ENCODE assay signal across 20 cellular contexts in the genomic region with DNA sequence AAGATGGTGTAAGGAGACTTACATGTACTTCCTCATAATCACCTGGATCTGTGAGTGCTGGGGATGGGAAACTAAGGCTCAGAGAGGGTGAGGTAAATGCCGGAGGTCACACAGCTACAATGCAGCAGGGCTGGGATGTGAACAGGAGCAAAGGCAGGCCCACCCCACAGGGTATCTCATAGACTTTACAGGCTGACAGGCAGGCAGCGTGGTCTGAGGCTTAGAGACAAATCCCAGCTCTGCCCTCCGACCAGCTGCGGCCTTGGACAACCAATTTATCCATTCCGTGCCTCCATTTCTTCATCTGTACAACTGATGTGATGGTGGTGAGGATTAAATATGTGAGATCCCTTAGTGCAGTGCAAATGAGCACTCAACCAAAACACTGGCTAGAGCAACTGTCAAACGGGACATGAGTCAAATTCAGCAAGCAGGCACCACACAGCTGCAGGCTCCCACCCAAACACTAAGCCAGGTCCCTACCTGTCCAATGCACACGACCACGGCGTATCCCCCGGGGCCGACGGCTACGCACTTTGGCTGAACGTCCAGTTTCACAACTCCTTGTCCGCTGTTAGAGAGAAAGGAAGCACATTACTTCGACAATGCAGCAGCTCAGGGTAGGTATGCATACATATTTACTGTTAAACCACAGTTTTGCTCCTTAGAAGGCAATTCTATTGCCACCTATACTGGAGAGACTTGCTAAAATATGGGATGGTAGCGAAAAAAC. TPM values are rescaled to one million over a fixed set of nuclear protein-coding genes. Genes with fewer than 3 reads are reported as not detected.
DNase-seq lines count a peak whose midpoint lies in the region; ATAC-seq, FAIRE-seq and TF ChIP-seq lines count a peak whose summit lies in the region.
"Had no signal": no experiment of that assay in that cellular context is flagged by ENCODE, and none has a peak within 500 bp of the region (broad histone marks: within the 10 kb centered on the region; RNA-seq: fewer than 3 reads in every experiment).

No MANE protein-coding gene starts in this region.

- H3K27me3 ChIP-seq in HepG2 (ENCODE audit: control insufficient read depth in 1 of 2, insufficient read depth in 2 of 2, low read length in 2 of 2), result no peaks in the 10 kb centered on the region
- H3K27me3 ChIP-seq: adrenal gland, heart left ventricle, testis had no signal

- H3K36me3 Mint-ChIP-seq in activated naive CD4-positive, alpha-beta T cell treated with anti-CD3 and anti-CD28 coated beads for 36 hours (ENCODE audit: low read depth), result peaks cover 24% of the 10 kb centered on the region
- H3K36me3 Mint-ChIP-seq in stimulated activated effector memory CD8-positive, alpha-beta T cell treated with anti-CD3 and anti-CD28 coated beads, Interleukin-12 subunit alpha, Interleukin-12 subunit beta, amount 100 ng/mL, for 72 hours, result peaks cover 100% of the 10 kb centered on the region

- intact Hi-C loops in activated naive CD4-positive, alpha-beta T cell treated with anti-CD3 and anti-CD28 coated beads for 36 hours (cut with micrococcal nuclease), result no loop called here
- intact Hi-C loops in HepG2 (cut with micrococcal nuclease; ENCODE audit: unreplicated experiment), result no loop called here

- peak overlapping the region; percentile 48 for H3K27ac Mint-ChIP-seq in activated naive CD4-positive, alpha-beta T cell treated with anti-CD3 and anti-CD28 coated beads for 36 hours
- H3K27ac Mint-ChIP-seq in stimulated activated effector memory CD8-positive, alpha-beta T cell treated with anti-CD3 and anti-CD28 coated beads, Interleukin-12 subunit alpha, Interleukin-12 subunit beta, amount 100 ng/mL, for 72 hours, result peak overlapping the region; percentile 75
- H3K27ac Mint-ChIP-seq: T-helper 2 cell treated with Interferon-gamma antibody and Interleukin-4, amounts not matched to agents 5 μg/mL and 100 μg/mL, for 36 hours had no signal

- no peak for TF ChIP-seq RAD21 in HepG2 (CRISPR knock-in tag; IDR thresholded peaks at IDR 0.05)

- H3K4me1 ChIP-seq in HepG2 (ENCODE audit: insufficient read depth, low read length), result no peaks in the 10 kb centered on the region
- H3K4me1 ChIP-seq: adrenal gland had no signal

- peak overlapping the region; percentile 18 for H3K27ac ChIP-seq in VCaP
- no peak overlapping the region for H3K27ac ChIP-seq in HepG2 (ENCODE audit: extremely low read length, insufficient read depth, low read length)
- H3K27ac ChIP-seq: adrenal gland, testis had no signal

- H3K4me3 Mint-ChIP-seq in activated naive CD4-positive, alpha-beta T cell treated with anti-CD3 and anti-CD28 coated beads for 36 hours, result no peak overlapping the region
- H3K4me3 Mint-ChIP-seq in stimulated activated effector memory CD8-positive, alpha-beta T cell treated with anti-CD3 and anti-CD28 coated beads, Interleukin-12 subunit alpha, Interleukin-12 subunit beta, amount 100 ng/mL, for 72 hours, result no peak overlapping the region
- H3K4me3 Mint-ChIP-seq: effector memory CD8-positive, alpha-beta T cell; T-helper 2 cell treated with Interferon-gamma antibody and Interleukin-4, amounts not matched to agents 5 μg/mL and 100 μg/mL, for 36 hours had no signal

- no peaks in the 10 kb centered on the region for H3K27me3 Mint-ChIP-seq in activated naive CD4-positive, alpha-beta T cell treated with anti-CD3 and anti-CD28 coated beads for 36 hours (ENCODE audit: low read depth)
- H3K27me3 Mint-ChIP-seq: effector memory CD8-positive, alpha-beta T cell had no signal

- 98% methylated on average over 17 of the region's 17 CpGs for WGBS in HepG2 (ENCODE audit: low lambda C conversion rate)

- peaks cover 66 to 96% of the 10 kb centered on the region in 2 experiments; a peak in 4 of 5 replicates for H3K36me3 ChIP-seq in HepG2 (replicated peaks in 1 of 2; ENCODE audit: control insufficient read depth in 1 of 2, insufficient read depth in 2 of 2, low read length in 2 of 2)

- TSS peak; percentile 18 for BruUV-seq in HepG2 (replicated peaks; lab: Mats Ljungman, UMichigan)

- TF ChIP-seq EP300 in HepG2 (IDR thresholded peaks at IDR 0.05; ENCODE audit: low read depth in 2 of 2, low read length in 2 of 2) (no peak), HepG2 (CRISPR knock-in tag; IDR thresholded peaks at IDR 0.05; ENCODE audit: borderline replicate concordance) (no peak)

- CTCF ChIA-PET in activated naive CD4-positive, alpha-beta T cell treated with anti-CD3 and anti-CD28 coated beads for 36 hours (lab: Charles Lee), result interaction anchor here (1.9 kb wide), 1 partner anchor 9 kb away, joined by 4 read pairs; no protein-coding TSS in a partner anchor
- CTCF ChIA-PET in HepG2 (lab: Yijun Ruan, JAX; ENCODE audit: low intra/inter-chr PET ratio, low total read pairs), result no interaction called here

- no peak overlapping the region for H2AFZ ChIP-seq in HepG2 (ENCODE audit: low read length)

- no peaks in the 10 kb centered on the region for H3K9me3 Mint-ChIP-seq in activated naive CD4-positive, alpha-beta T cell treated with anti-CD3 and anti-CD28 coated beads for 36 hours
- H3K9me3 Mint-ChIP-seq in stimulated activated effector memory CD8-positive, alpha-beta T cell treated with anti-CD3 and anti-CD28 coated beads, Interleukin-12 subunit alpha, Interleukin-12 subunit beta, amount 100 ng/mL, for 72 hours, result no peaks in the 10 kb centered on the region
- H3K9me3 Mint-ChIP-seq: effector memory CD8-positive, alpha-beta T cell; T-helper 2 cell treated with Interferon-gamma antibody and Interleukin-4, amounts not matched to agents 5 μg/mL and 100 μg/mL, for 36 hours had no signal

- DNase-seq in activated naive CD4-positive, alpha-beta T cell treated with anti-CD3 and anti-CD28 coated beads for 36 hours, result no peak
- DNase-seq in activated naive CD4-positive, alpha-beta T cell treated with Interleukin-2 at 50 U/mL for 16 hours, result no peak
- no peak for DNase-seq in HepG2 (ENCODE audit: low spot score)
- DNase-seq in stimulated activated effector memory CD8-positive, alpha-beta T cell treated with anti-CD3 and anti-CD28 coated beads, Interleukin-12 subunit alpha, Interleukin-12 subunit beta, amount 100 ng/mL, for 72 hours (ENCODE audit: low spot score in 2 of 2), result no peak
- DNase-seq in SHP77 (lab: John Stamatoyannopoulos, UW), result no peak
- no peak for DNase-seq in NCI-H2171 (lab: John Stamatoyannopoulos, UW)
- DNase-seq in NK-92 treated with Interleukin-12 subunit alpha and Interleukin-12 subunit beta, amount 100 ng/mL, for 24 hours (lab: John Stamatoyannopoulos, UW), result no peak
- DNase-seq: activated CD4-positive, alpha-beta T cell treated with anti-CD3 and anti-CD28 coated beads for 4 hours; central memory CD4-positive, alpha-beta T cell; effector memory CD8-positive, alpha-beta T cell; NCI-H345; occipital lobe; SHP77 treated with DMSO at 0.1 percent for 48 hours; stimulated activated CD4-positive, alpha-beta T cell treated with anti-CD3 and anti-CD28 coated beads, Interleukin-2, amount 100 ng/mL, for 48 hours had no signal

- H3K79me2 ChIP-seq in HepG2 (ENCODE audit: insufficient read depth, low read length), result no peaks in the 10 kb centered on the region

- H4K20me1 ChIP-seq in HepG2 (ENCODE audit: insufficient read depth, low read length), result peaks cover 3% of the 10 kb centered on the region; the same call in 1 of the 2 replicates

- no peak overlapping the region for H3K4me2 ChIP-seq in HepG2 (ENCODE audit: low read depth, low read length)

- ATAC-seq in HepG2, result no peak
- no peak for ATAC-seq in stimulated activated effector memory CD8-positive, alpha-beta T cell treated with anti-CD3 and anti-CD28 coated beads, Interleukin-12 subunit alpha, Interleukin-12 subunit beta, amount 100 ng/mL, for 72 hours
- ATAC-seq: effector memory CD8-positive, alpha-beta T cell had no signal

- H3K9ac ChIP-seq in HepG2 (ENCODE audit: insufficient read depth, low read depth, low read length), result no peak overlapping the region

- POLR2A ChIA-PET in HepG2 (lab: Yijun Ruan, JAX), result no interaction called here

- no peaks in the 10 kb centered on the region for H3K9me3 ChIP-seq in HepG2 (ENCODE audit: low read length)
- H3K9me3 ChIP-seq: adrenal gland, heart left ventricle, testis had no signal

- no peak for TF ChIP-seq POLR2A in HepG2 (IDR thresholded peaks at IDR 0.05; ENCODE audit: insufficient read depth in 1 of 2, low read depth in 2 of 2, low read length in 2 of 2)

- FAIRE-seq in HepG2 (lab: Jason Lieb, UNC), result no peak
- FAIRE-seq: islet of Langerhans had no signal

- no peak for TF ChIP-seq CTCF in VCaP (conservative IDR thresholded peaks at IDR 0.05)
- TF ChIP-seq CTCF in HepG2 (CRISPR knock-in tag; IDR thresholded peaks at IDR 0.05), result no peak

- in situ Hi-C loops in HepG2 (cut with HindIII; ENCODE audit: extremely low pct_ligation_motif_present, low pct_unique_long_range_greater_than_20kb), result no loop called here

- no peaks in the 10 kb centered on the region for H3K4me1 Mint-ChIP-seq in activated naive CD4-positive, alpha-beta T cell treated with anti-CD3 and anti-CD28 coated beads for 36 hours (ENCODE audit: low read depth)
- peaks cover 2% of the 10 kb centered on the region for H3K4me1 Mint-ChIP-seq in stimulated activated effector memory CD8-positive, alpha-beta T cell treated with anti-CD3 and anti-CD28 coated beads, Interleukin-12 subunit alpha, Interleukin-12 subunit beta, amount 100 ng/mL, for 72 hours

- no peak overlapping the region for H3K4me3 ChIP-seq in HepG2 (replicated peaks in 1 of 3; ENCODE audit: insufficient read depth in 1 of 3, low read depth in 2 of 3, low read length in 3 of 3)
- H3K4me3 ChIP-seq: adrenal gland, heart left ventricle, testis had no signal

RNA-seq across cellular contexts. Expression of a gene that starts 35.6 kb away (rescaled TPM):
- total RNA-seq in activated naive CD4-positive, alpha-beta T cell treated with anti-CD3 and anti-CD28 coated beads for 36 hours, result 100 to 1,000 TPM; 271 to 295 TPM
- total RNA-seq in HepG2 (2016; rRNA removed; fragmentation: Illumina TruSeq; extraction: Trizol), result 106 and 120 TPM in 2 replicates
- 50.7 and 51.7 TPM in 2 replicates for total RNA-seq in HepG2 (2016; cell fraction: cytosol; rRNA removed; fragmentation: Illumina TruSeq; extraction: Trizol; ENCODE audit: low read depth)
- 98.1 and 109 TPM in 2 replicates for total RNA-seq in HepG2 (2016; cell fraction: insoluble cytoplasmic fraction; rRNA removed; fragmentation: Illumina TruSeq; extraction: Trizol)
- 54.9 and 56.0 TPM in 2 replicates for total RNA-seq in HepG2 (2016; cell fraction: membrane; rRNA removed; fragmentation: Illumina TruSeq; extraction: Trizol)
- total RNA-seq in HepG2 (2016; cell fraction: nucleus; rRNA removed; fragmentation: Illumina TruSeq; extraction: Trizol), result 57.3 and 65.4 TPM in 2 replicates
- polyA plus RNA-seq in HepG2 (2011; rRNA removed), result 198 and 199 TPM in 2 replicates
- 187 and 226 TPM in 2 replicates for polyA plus RNA-seq in HepG2 (2011; cell fraction: cytosol; rRNA removed)
- polyA plus RNA-seq in HepG2 (2011; cell fraction: nucleus; rRNA removed), result 166 and 177 TPM in 2 replicates
- polyA plus RNA-seq in HepG2 (2012), result 117 and 122 TPM in 2 replicates
- polyA plus RNA-seq in HepG2 (2016; cell fraction: cytosol; fragmentation: Illumina TruSeq; extraction: Trizol; ENCODE audit: low read depth), result 33.9 and 35.4 TPM in 2 replicates
- polyA plus RNA-seq in HepG2 (2016; cell fraction: insoluble cytoplasmic fraction; fragmentation: Illumina TruSeq; extraction: Trizol; ENCODE audit: low read depth), result 136 and 179 TPM in 2 replicates
- polyA plus RNA-seq in HepG2 (2016; cell fraction: membrane; fragmentation: Illumina TruSeq; extraction: Trizol; ENCODE audit: low read depth), result 47.7 and 51.7 TPM in 2 replicates
- polyA plus RNA-seq in HepG2 (2016; cell fraction: nucleus; fragmentation: Illumina TruSeq; extraction: Trizol; ENCODE audit: insufficient read depth, low read depth), result 118 and 124 TPM in 2 replicates
- 149 and 296 TPM in 2 replicates for polyA minus RNA-seq in HepG2 (2011; rRNA and poly(A)+ RNA removed; ENCODE audit: low replicate concordance)
- polyA minus RNA-seq in HepG2 (2011; cell fraction: cytosol; rRNA and poly(A)+ RNA removed), result 111 and 136 TPM in 2 replicates
- 82.2 and 96.2 TPM in 2 replicates for polyA minus RNA-seq in HepG2 (2011; cell fraction: nucleus; rRNA and poly(A)+ RNA removed)

RNA-seq across cellular contexts. Expression of a gene that starts 59.7 kb away (rescaled TPM):
- under 1 TPM; 0.43 to 0.86 TPM for total RNA-seq in activated naive CD4-positive, alpha-beta T cell treated with anti-CD3 and anti-CD28 coated beads for 36 hours
- 19.9 and 36.2 TPM in 2 replicates for total RNA-seq in HepG2 (2016; rRNA removed; fragmentation: Illumina TruSeq; extraction: Trizol)
- 11.2 and 13.2 TPM in 2 replicates for total RNA-seq in HepG2 (2016; cell fraction: cytosol; rRNA removed; fragmentation: Illumina TruSeq; extraction: Trizol; ENCODE audit: low read depth)
- 20.2 and 36.6 TPM in 2 replicates for total RNA-seq in HepG2 (2016; cell fraction: insoluble cytoplasmic fraction; rRNA removed; fragmentation: Illumina TruSeq; extraction: Trizol)
- 16.6 and 18.8 TPM in 2 replicates for total RNA-seq in HepG2 (2016; cell fraction: membrane; rRNA removed; fragmentation: Illumina TruSeq; extraction: Trizol)
- total RNA-seq in HepG2 (2016; cell fraction: nucleus; rRNA removed; fragmentation: Illumina TruSeq; extraction: Trizol), result 46.8 and 63.5 TPM in 2 replicates
- 42.3 and 51.0 TPM in 2 replicates for polyA plus RNA-seq in HepG2 (2011; rRNA removed)
- 40.4 and 40.5 TPM in 2 replicates for polyA plus RNA-seq in HepG2 (2011; cell fraction: cytosol; rRNA removed)
- polyA plus RNA-seq in HepG2 (2011; cell fraction: nucleus; rRNA removed), result 78.3 and 78.9 TPM in 2 replicates
- polyA plus RNA-seq in HepG2 (2012), result 38.0 and 55.5 TPM in 2 replicates
- 5.7 and 8.5 TPM in 2 replicates for polyA plus RNA-seq in HepG2 (2016; cell fraction: cytosol; fragmentation: Illumina TruSeq; extraction: Trizol; ENCODE audit: low read depth)
- polyA plus RNA-seq in HepG2 (2016; cell fraction: insoluble cytoplasmic fraction; fragmentation: Illumina TruSeq; extraction: Trizol; ENCODE audit: low read depth), result 16.8 and 19.2 TPM in 2 replicates
- 11.8 and 13.9 TPM in 2 replicates for polyA plus RNA-seq in HepG2 (2016; cell fraction: membrane; fragmentation: Illumina TruSeq; extraction: Trizol; ENCODE audit: low read depth)
- polyA plus RNA-seq in HepG2 (2016; cell fraction: nucleus; fragmentation: Illumina TruSeq; extraction: Trizol; ENCODE audit: insufficient read depth, low read depth), result 32.8 and 34.3 TPM in 2 replicates
- polyA minus RNA-seq in HepG2 (2011; rRNA and poly(A)+ RNA removed; ENCODE audit: low replicate concordance), result 0.09 and 127 TPM in 2 replicates
- polyA minus RNA-seq in HepG2 (2011; cell fraction: cytosol; rRNA and poly(A)+ RNA removed), result 35.6 and 44.8 TPM in 2 replicates
- polyA minus RNA-seq in HepG2 (2011; cell fraction: nucleus; rRNA and poly(A)+ RNA removed), result 124 and 142 TPM in 2 replicates

Comparison
In these comparisons a context has a peak if more than half of its experiments do, and no peak if none do; other contexts are left out.
1. RNA of a gene that starts 59.7 kb away (total RNA-seq): 11.2 to 63.5 TPM in HepG2; 0.43 to 0.86 TPM in activated naive CD4-positive, alpha-beta T cell treated with anti-CD3 and anti-CD28 coated beads for 36 hours; every median in the first group is over 4 times any median in the second.